ENCODE assay signal across 9 cellular contexts in the genomic region with DNA sequence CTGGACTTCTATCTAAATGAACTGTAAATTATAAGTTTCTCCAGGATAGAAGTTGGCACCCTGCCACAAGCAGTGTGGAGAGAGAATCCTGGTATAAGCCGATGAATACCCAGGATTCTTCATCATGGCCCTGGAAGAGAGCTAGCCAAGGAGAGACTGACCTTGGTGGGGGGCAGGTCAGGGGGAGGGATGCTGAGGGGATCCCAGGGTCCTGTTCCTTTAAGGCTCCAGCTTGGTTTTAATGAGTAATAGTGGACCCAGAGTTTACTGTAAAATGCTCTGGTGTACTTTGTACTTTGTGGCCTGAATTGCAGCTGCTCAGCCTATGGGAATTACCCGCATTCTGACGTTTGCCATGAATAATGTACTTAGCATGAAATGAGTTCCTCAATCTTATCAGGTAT. TPM values are rescaled to one million over a fixed set of nuclear protein-coding genes. Genes with fewer than 3 reads are reported as not detected.
DNase-seq lines count a peak whose midpoint lies in the region; ATAC-seq, FAIRE-seq and TF ChIP-seq lines count a peak whose summit lies in the region.
"Had no signal": no experiment of that assay in that cellular context is flagged by ENCODE, and none has a peak within 500 bp of the region (broad histone marks: within the 10 kb centered on the region; RNA-seq: fewer than 3 reads in every experiment).

No MANE protein-coding gene starts in this region.

- no peaks in the 10 kb centered on the region for H3K36me3 ChIP-seq in urinary bladder (ENCODE audit: insufficient read depth)

- peak; percentile 38 for ATAC-seq in HG03521 (IDR thresholded peaks at IDR 0.05; ENCODE audit: unreplicated experiment)

- H3K27ac ChIP-seq in urinary bladder (ENCODE audit: low read depth) = peak overlapping the region; percentile 23

- no peaks in the 10 kb centered on the region for H3K4me1 ChIP-seq in urinary bladder (ENCODE audit: insufficient read depth)

- no peak for TF ChIP-seq CTCF in epithelial cell of proximal tubule (conservative IDR thresholded peaks at IDR 0.05; ENCODE audit: low read depth, low read length)

- H3K4me3 ChIP-seq in epithelial cell of proximal tubule (ENCODE audit: low read depth, low read length) = no peak overlapping the region
- no peak overlapping the region for H3K4me3 ChIP-seq in urinary bladder (ENCODE audit: low read depth, low read length)

- no peak for FAIRE-seq in urothelium cell line (lab: Jason Lieb, UNC)

- 51% methylated on average over 3 of the region's 3 CpGs for WGBS in urinary bladder

- DNase-seq in NCI-H1436 treated with DMSO at 0.1 percent for 48 hours (lab: John Stamatoyannopoulos, UW) (peak; percentile 28), NCI-H1436 (lab: John Stamatoyannopoulos, UW) (no peak), epithelial cell of proximal tubule (ENCODE audit: low read depth) (peak; percentile 82), DMS79 (lab: John Stamatoyannopoulos, UW) (no peak), urothelium cell line (ENCODE audit: low spot score) (no peak)
- DNase-seq in activated CD8-positive, alpha-beta memory T cell treated with anti-CD3 and anti-CD28 coated beads, Interleukin-2, amount 50 U/mL, for 48 hours = no peak

RNA-seq across cellular contexts. Expression of a gene that starts 16.9 kb away (rescaled TPM):
- 2.8 and 5.9 TPM in 2 replicates for total RNA-seq in epithelial cell of proximal tubule
- 14.8 TPM for total RNA-seq in urinary bladder
- 2.7 TPM for polyA plus RNA-seq in urinary bladder
- total RNA-seq: SK-MEL-5 had no signal

Comparison
In these comparisons a context has a peak if more than half of its experiments do, and no peak if none do; other contexts are left out.
1. DNase-seq: peak in NCI-H1436 treated with DMSO at 0.1 percent for 48 hours (single experiment) and epithelial cell of proximal tubule (single experiment); none in NCI-H1436 (single experiment), activated CD8-positive, alpha-beta memory T cell treated with anti-CD3 and anti-CD28 coated beads, Interleukin-2, amount 50 U/mL, for 48 hours (single experiment), DMS79 (single experiment) and urothelium cell line (single experiment).